Comparison of ENCODE assay signal across 20 cellular contexts in genomic region chr3:37117548-37117947, GRCh38. TPM values are rescaled to one million over a fixed set of nuclear protein-coding genes. Genes with fewer than 3 reads are reported as not detected.
A peak's percentile ranks its signal among the peaks of the same experiment; 100 is the strongest.
DNase-seq lines count a peak whose midpoint lies in the region; ATAC-seq, FAIRE-seq and TF ChIP-seq lines count a peak whose summit lies in the region.
"Had no signal": no experiment of that assay in that cellular context is flagged by ENCODE, and none has a peak within 500 bp of the region (broad histone marks: within the 10 kb centered on the region; RNA-seq: fewer than 3 reads in every experiment).

No MANE protein-coding gene starts in this region.

- FAIRE-seq in A204.1 (lab: Jason Lieb, UNC) (peak; percentile 37), GM19239 (lab: Jason Lieb, UNC) (peak; percentile 44), GM12878 (lab: Jason Lieb, UNC) (no peak)
- FAIRE-seq: H1 had no signal

- no peak overlapping the region for H3K4me2 ChIP-seq in GM12878 (ENCODE audit: control insufficient read depth, insufficient read depth)
- H3K4me2 ChIP-seq: BLaER1 had no signal

- H3K27me3 ChIP-seq in GM12878 (replicated peaks in 1 of 2; ENCODE audit: control insufficient read depth in 2 of 2, insufficient read depth in 2 of 2, low read length in 1 of 2) (no peaks in the 10 kb centered on the region), liver (ENCODE audit: control insufficient read depth in 4 of 4, insufficient read depth in 4 of 4, low read length in 3 of 4) (no peaks in the 10 kb centered on the region)
- H3K27me3 ChIP-seq: BLaER1 had no signal

- RAD21 ChIA-PET in GM12878 (lab: Charles Lee; ENCODE audit: unreplicated experiment) = no interaction called here

- no peak overlapping the region for H3K4me3 ChIP-seq in GM12878
- H3K4me3 ChIP-seq in liver (ENCODE audit: low read depth in 1 of 3, low read length in 3 of 3) = no peak overlapping the region
- H3K4me3 ChIP-seq: BLaER1, GM23248 had no signal

- POLR2A ChIA-PET in GM12878 (lab: Charles Lee) = no interaction called here

- H3K9me3 ChIP-seq in GM12878 (replicated peaks; ENCODE audit: control insufficient read depth, insufficient read depth, low read length) (no peaks in the 10 kb centered on the region), liver (ENCODE audit: control insufficient read depth in 4 of 4, low read length in 3 of 4) (no peaks in the 10 kb centered on the region)
- H3K9me3 ChIP-seq: BLaER1 had no signal

- intact Hi-C loops in GM12878 (cut with micrococcal nuclease; ENCODE audit: unreplicated experiment) = no loop called here

- no peak for TF ChIP-seq CTCF in GM12878 (IDR thresholded peaks at IDR 0.05 in 2 of 3, conservative IDR thresholded peaks at IDR 0.05 in 1 of 3; ENCODE audit: control insufficient read depth in 2 of 3, extremely low read depth in 1 of 3, insufficient read depth in 1 of 3, low read depth in 3 of 3, low read length in 3 of 3)
- TF ChIP-seq CTCF in liver (IDR thresholded peaks at IDR 0.05; ENCODE audit: low read depth, low read length, missing input control) = no peak

- no peak for TF ChIP-seq RAD21 in GM12878 (IDR thresholded peaks at IDR 0.05; ENCODE audit: insufficient read depth, low read depth, low read length)
- TF ChIP-seq RAD21 in liver (IDR thresholded peaks at IDR 0.05) = no peak

- in situ Hi-C loops in GM12878 (cut with MboI) = no loop called here

- SMC1A ChIA-PET in GM12878 (lab: Charles Lee; ENCODE audit: uncharacterized antibody, unreplicated experiment) = no interaction called here

- no peak for TF ChIP-seq POLR2A in GM12878 (IDR thresholded peaks at IDR 0.05; ENCODE audit: low read depth, low read length)

- CTCF ChIA-PET in GM12878 (lab: Yijun Ruan, JAX) = interaction anchor here (0.6 kb wide), 1 partner anchor 493 kb away, joined by 3 read pairs; no protein-coding TSS in a partner anchor

- no peak for DNase-seq in GM19239 (ENCODE audit: insufficient read length, low spot score)
- DNase-seq in GM12878 (ENCODE audit: low read depth, low spot score) = no peak
- no peak for DNase-seq in COLO829 (ENCODE audit: low spot score)
- no peak for DNase-seq in AG08395 (ENCODE audit: low spot score)
- DNase-seq in MV-4-11 (lab: John Stamatoyannopoulos, UW) = no peak
- DNase-seq in HT-29 (ENCODE audit: low spot score) = no peak
- DNase-seq: 8988T; Calu3; CD4-positive, alpha-beta T cell; CD8-positive, alpha-beta memory T cell; COR-L47; DMS53; DMS79 treated with DMSO at 0.1 percent for 48 hours; GM23248; H7; HCEC 1CT had no signal

- H3K27ac ChIP-seq in GM12878 (ENCODE audit: control insufficient read depth, insufficient read depth) = no peak overlapping the region
- no peak overlapping the region for H3K27ac ChIP-seq in liver (ENCODE audit: low read depth in 1 of 2, low read length in 2 of 2)
- H3K27ac ChIP-seq: BLaER1, GM23248 had no signal

- H3K9ac ChIP-seq in GM12878 (ENCODE audit: control insufficient read depth, insufficient read depth, low read length) (no peak overlapping the region), liver (ENCODE audit: low read depth in 1 of 2, low read length in 2 of 2) (peak overlapping the region in 1 of 2 donors; percentile 16)
- H3K9ac ChIP-seq: BLaER1, GM23248 had no signal

- H3K36me3 ChIP-seq in GM12878 (ENCODE audit: control insufficient read depth in 2 of 2, insufficient read depth in 2 of 2, low read length in 1 of 2) (no peaks in the 10 kb centered on the region; a peak in 1 of 4 replicates), liver (ENCODE audit: control insufficient read depth in 4 of 4, insufficient read depth in 3 of 4, low read depth in 1 of 4, low read length in 3 of 4) (peaks cover 0 to 2% (median 0%) of the 10 kb centered on the region in 4 donors)

- 0 out of 3 replicates have a peak, but pooled peaks have one; percentile 22 for ATAC-seq in GM12878

- TF ChIP-seq EP300 in GM12878 (IDR thresholded peaks at IDR 0.05; ENCODE audit: borderline replicate concordance in 1 of 2, control insufficient read depth in 1 of 2, low read depth in 2 of 2, low read length in 2 of 2) = no peak

- no peaks in the 10 kb centered on the region for H3K79me2 ChIP-seq in GM12878 (ENCODE audit: control insufficient read depth, insufficient read depth, low read length)

- H2AFZ ChIP-seq in GM12878 (ENCODE audit: control insufficient read depth, low read depth, low read length) = no peak overlapping the region
- H2AFZ ChIP-seq: GM23248 had no signal

- H3K4me1 ChIP-seq in GM12878 (ENCODE audit: control insufficient read depth, insufficient read depth, low read length) = no peaks in the 10 kb centered on the region
- H3K4me1 ChIP-seq in liver (ENCODE audit: control insufficient read depth in 4 of 4, insufficient read depth in 4 of 4, low read length in 3 of 4) = peaks cover 2 to 10% (median 5%) of the 10 kb centered on the region in 4 donors

- no peaks in the 10 kb centered on the region for H4K20me1 ChIP-seq in GM12878 (ENCODE audit: control insufficient read depth, insufficient read depth)
- H4K20me1 ChIP-seq: BLaER1 had no signal

- BruUV-seq in GM12878 (replicated peaks; lab: Mats Ljungman, UMichigan) = no TSS peak

TF ChIP-seq in GM12878, 131 proteins besides CTCF, POLR2A, EP300 and RAD21 (continues in another document):
- no peak for TF ChIP-seq CBX3 (IDR thresholded peaks at IDR 0.05; ENCODE audit: borderline replicate concordance, low read depth)
- TF ChIP-seq MEF2B (IDR thresholded peaks at IDR 0.05; ENCODE audit: partially characterized antibody, poor library complexity, severe bottlenecking) = no peak
- TF ChIP-seq RB1 (IDR thresholded peaks at IDR 0.05; ENCODE audit: borderline replicate concordance) = no peak
- no peak for TF ChIP-seq HDAC2 (IDR thresholded peaks at IDR 0.05)
- no peak for TF ChIP-seq ESRRA (IDR thresholded peaks at IDR 0.05; ENCODE audit: low read length)
- no peak for TF ChIP-seq TAF1 (IDR thresholded peaks at IDR 0.05; ENCODE audit: borderline replicate concordance, low read depth, low read length)
- no peak for TF ChIP-seq KDM1A (IDR thresholded peaks at IDR 0.05; ENCODE audit: borderline replicate concordance)
- TF ChIP-seq ELK1 (IDR thresholded peaks at IDR 0.05; ENCODE audit: low read depth, low read length) = no peak
- TF ChIP-seq PML (IDR thresholded peaks at IDR 0.05; ENCODE audit: low read length) = no peak
- no peak for TF ChIP-seq SUPT20H (IDR thresholded peaks at IDR 0.05; ENCODE audit: borderline replicate concordance, control insufficient read depth, low read depth, low read length)
- no peak for TF ChIP-seq NR2F1 (conservative IDR thresholded peaks at IDR 0.05)

TF ChIP-seq in liver, 16 proteins besides CTCF, POLR2A, EP300 and RAD21 (continues in another document):
- no peak for TF ChIP-seq FOXA1 (IDR thresholded peaks at IDR 0.05)
- TF ChIP-seq EGR1 (IDR thresholded peaks at IDR 0.05; ENCODE audit: low read depth in 2 of 2) = no peak
- TF ChIP-seq HNF4A (conservative IDR thresholded peaks at IDR 0.05) = peak; percentile 65 to 66
- TF ChIP-seq REST (IDR thresholded peaks at IDR 0.05) = no peak
- TF ChIP-seq NR2F2 (IDR thresholded peaks at IDR 0.05) = no peak
- no peak for TF ChIP-seq MAX (IDR thresholded peaks at IDR 0.05)
- TF ChIP-seq YY1 (IDR thresholded peaks at IDR 0.05) = no peak

RNA-seq across cellular contexts. Expression of gene LRRFIP2, which starts 56.8 kb away (rescaled TPM):
- 76.4 and 83.9 TPM in 2 replicates for total RNA-seq in GM12878 (2013; cell fraction: nucleolus; rRNA removed)
- 36.0 and 38.9 TPM in 2 replicates for total RNA-seq in GM12878 (2014; rRNA removed)
- total RNA-seq in GM12878 (2014; rRNA removed; fragmentation: Illumina TruSeq; extraction: Trizol) = 37.8 and 39.0 TPM in 2 replicates
- total RNA-seq in GM12878 (2021) = 37.3 and 37.5 TPM in 2 replicates
- 13.1 TPM for polyA plus RNA-seq in GM12878 (2011; ENCODE audit: low read depth)
- polyA plus RNA-seq in GM12878 (2011; rRNA removed) = 21.6 and 34.1 TPM in 2 replicates
- polyA plus RNA-seq in GM12878 (2011; cell fraction: cytosol; rRNA removed) = 8.1 and 10.8 TPM in 2 replicates
- polyA plus RNA-seq in GM12878 (2011; cell fraction: nucleus; rRNA removed) = 21.2 and 28.4 TPM in 2 replicates
- 15.0 and 16.7 TPM in 2 replicates for polyA plus RNA-seq in GM12878 (2012)
- 39.9 and 43.1 TPM in 2 replicates for polyA plus RNA-seq in GM12878 (2014; fragmentation: Illumina TruSeq; extraction: Trizol)
- 10 to 100 TPM in 1 of 2 experiments, 1 to 10 TPM in 1; 9.7 to 14.2 TPM for polyA plus RNA-seq in GM12878 (2014; fragmentation: Nextera tagmentation; extraction: Ambion mirVana)
- polyA plus RNA-seq in GM12878 (2014; rRNA removed) = 33.0 and 35.7 TPM in 2 replicates
- 10 to 100 TPM; 39.7 to 46.9 TPM for polyA plus RNA-seq in GM12878 (2016; fragmentation: Nextera tagmentation; extraction: Ambion mirVana)
- 11.5 and 15.4 TPM in 2 replicates for polyA minus RNA-seq in GM12878 (2011; rRNA and poly(A)+ RNA removed)
- 9.7 and 10.0 TPM in 2 replicates for polyA minus RNA-seq in GM12878 (2011; cell fraction: cytosol; rRNA and poly(A)+ RNA removed)
- polyA minus RNA-seq in GM12878 (2011; cell fraction: nucleus; rRNA and poly(A)+ RNA removed) = 27.3 and 58.8 TPM in 2 replicates
- total RNA-seq in liver = 10 to 100 TPM; 44.7 to 56.9 TPM
- 10 to 100 TPM; 22.6 to 34.8 TPM for polyA plus RNA-seq in liver
- total RNA-seq in HT-29 (2014; rRNA removed; shearing (Covaris generic)) = 24.4 and 32.3 TPM in 2 replicates
